10 cellular contexts compared by ENCODE assay signal in the genomic region with DNA sequence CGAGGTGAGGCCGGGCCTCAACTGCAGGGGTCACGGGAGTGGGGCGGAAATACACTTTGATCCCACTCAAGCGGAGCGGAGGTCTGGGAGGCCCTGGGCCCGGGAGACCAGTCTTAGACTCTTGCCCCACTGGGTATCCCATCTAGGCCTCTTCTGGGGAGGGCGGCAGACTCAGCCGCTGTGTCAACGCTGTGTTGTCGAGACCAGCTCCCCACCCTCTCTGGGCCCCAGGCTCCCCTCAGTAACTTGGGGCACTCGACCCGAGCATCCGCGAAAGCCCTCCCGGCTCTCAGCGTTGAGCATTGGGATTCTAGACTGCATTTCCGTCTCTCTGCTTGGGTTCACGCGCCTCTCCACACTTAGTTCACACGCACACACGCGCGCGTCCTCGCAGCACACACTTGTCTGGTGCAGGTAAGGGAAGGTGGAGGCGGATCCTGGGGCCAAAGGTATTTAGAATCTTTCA. TPM values are rescaled to one million over a fixed set of nuclear protein-coding genes. Genes with fewer than 3 reads are reported as not detected.
A peak's percentile ranks its signal among the peaks of the same experiment; 100 is the strongest.
DNase-seq lines count a peak whose midpoint lies in the region; ATAC-seq and TF ChIP-seq lines count a peak whose summit lies in the region.
"Had no signal": no experiment of that assay in that cellular context is flagged by ENCODE, and none has a peak within 500 bp of the region (broad histone marks: within the 10 kb centered on the region; RNA-seq: fewer than 3 reads in every experiment).

No MANE protein-coding gene starts in this region.

- H3K4me3 ChIP-seq in CD8-positive, alpha-beta memory T cell (ENCODE audit: low read length): no peak overlapping the region
- peak overlapping the region; percentile 27 for H3K4me3 ChIP-seq in effector memory CD4-positive, alpha-beta T cell (ENCODE audit: insufficient read depth, low read depth, low read length, poor library complexity, severe bottlenecking)
- no peak overlapping the region for H3K4me3 ChIP-seq in GM23248

- CTCF ChIA-PET in CD8-positive, alpha-beta memory T cell (lab: Charles Lee): interaction anchor here (1.0 to 2.4 kb wide), 2 partner anchors 11 to 112 kb away, joined by 4 to 7 read pairs; no protein-coding TSS in a partner anchor

- peaks cover 89% of the 10 kb centered on the region for H3K27me3 ChIP-seq in CD8-positive, alpha-beta memory T cell (ENCODE audit: insufficient read depth, low read length, poor library complexity, severe bottlenecking)
- H3K27me3 ChIP-seq in effector memory CD4-positive, alpha-beta T cell (replicated peaks; ENCODE audit: control insufficient read depth, insufficient read depth, low read length, poor library complexity, severe bottlenecking): peaks cover 99% of the 10 kb centered on the region
- peaks cover 74% of the 10 kb centered on the region for H3K27me3 ChIP-seq in GM23248 (replicated peaks; ENCODE audit: insufficient read depth)

- peaks cover 32% of the 10 kb centered on the region for H3K4me1 ChIP-seq in CD8-positive, alpha-beta memory T cell (ENCODE audit: insufficient read depth, low read length)
- peaks cover 44% of the 10 kb centered on the region for H3K4me1 ChIP-seq in effector memory CD4-positive, alpha-beta T cell (ENCODE audit: control insufficient read depth, insufficient read depth, low read length, poor library complexity, severe bottlenecking)
- no peaks in the 10 kb centered on the region; the same call in 1 of the 2 replicates for H3K4me1 ChIP-seq in GM23248 (ENCODE audit: insufficient read depth)

- peaks cover 0 to 4% (median 3%) of the 10 kb centered on the region in 3 donors for H3K36me3 Mint-ChIP-seq in CD8-positive, alpha-beta memory T cell
- H3K36me3 Mint-ChIP-seq in neural crest cell (ENCODE audit: low read depth): peaks cover 2% of the 10 kb centered on the region

- peaks cover 81 to 82% of the 10 kb centered on the region in 2 donors for H3K27me3 Mint-ChIP-seq in CD8-positive, alpha-beta memory T cell
- H3K27me3 Mint-ChIP-seq in neural crest cell (ENCODE audit: low read depth): peaks cover 88% of the 10 kb centered on the region

- no peak for TF ChIP-seq CTCF in neural crest cell (conservative IDR thresholded peaks at IDR 0.05)

- no peaks in the 10 kb centered on the region for H3K9me2 ChIP-seq in GM23248 (ENCODE audit: insufficient read depth)

- H3K4me3 Mint-ChIP-seq in CD8-positive, alpha-beta memory T cell: peak overlapping the region; percentile 29 to 77 (median 41)
- peak overlapping the region; percentile 87 for H3K4me3 Mint-ChIP-seq in neural crest cell

- H3K27ac ChIP-seq in CD8-positive, alpha-beta memory T cell (ENCODE audit: low read depth, low read length): no peak overlapping the region
- no peak overlapping the region for H3K27ac ChIP-seq in effector memory CD4-positive, alpha-beta T cell (ENCODE audit: insufficient read depth, low read length, poor library complexity, severe bottlenecking)
- H3K27ac ChIP-seq in GM23248: no peak overlapping the region

- no peaks in the 10 kb centered on the region for H3K36me3 ChIP-seq in CD8-positive, alpha-beta memory T cell (ENCODE audit: insufficient read depth, low read length)
- H3K36me3 ChIP-seq in effector memory CD4-positive, alpha-beta T cell (ENCODE audit: control insufficient read depth, insufficient read depth, low read length): no peaks in the 10 kb centered on the region
- H3K36me3 ChIP-seq in GM23248 (ENCODE audit: low read depth): no peaks in the 10 kb centered on the region

- H3K27ac Mint-ChIP-seq in CD8-positive, alpha-beta memory T cell: peak overlapping the region in 2 of 8 donors; percentile 68 to 74
- H3K27ac Mint-ChIP-seq in neural crest cell (ENCODE audit: unreplicated experiment): no peak overlapping the region

- no peaks in the 10 kb centered on the region for H3F3A ChIP-seq in GM23248 (ENCODE audit: insufficient read depth)

- H3K9me3 ChIP-seq in CD8-positive, alpha-beta memory T cell (ENCODE audit: low read length): no peaks in the 10 kb centered on the region
- H3K9me3 ChIP-seq in effector memory CD4-positive, alpha-beta T cell (ENCODE audit: control insufficient read depth, low read length): peaks cover 8% of the 10 kb centered on the region
- H3K9me3 ChIP-seq in GM23248 (ENCODE audit: low read depth): no peaks in the 10 kb centered on the region

- H3K9me3 Mint-ChIP-seq in CD8-positive, alpha-beta memory T cell: peaks cover 11 to 38% (median 33%) of the 10 kb centered on the region in 5 donors
- H3K9me3 Mint-ChIP-seq in neural crest cell: no peaks in the 10 kb centered on the region

- in situ Hi-C loops in GM23248 (cut with MboI): no loop called here

- 86 to 89% methylated on average over 21 to 27 of the region's 27 CpGs for WGBS in GM23248 (ENCODE audit: low coverage in 1 of 2, low lambda C conversion rate in 2 of 2, missing lambda C conversion rate in 2 of 2), 2 experiments

- no peak for ATAC-seq in GM19397 (IDR thresholded peaks at IDR 0.05; ENCODE audit: unreplicated experiment)
- ATAC-seq: Right ventricle myocardium inferior had no signal

- no peak overlapping the region for H3K4me2 ChIP-seq in GM23248 (ENCODE audit: unreplicated experiment)

- no peaks in the 10 kb centered on the region for H3K79me2 ChIP-seq in GM23248 (ENCODE audit: insufficient read depth)

- no peak for DNase-seq in CD8-positive, alpha-beta memory T cell
- DNase-seq in HuH-7 (ENCODE audit: low spot score): peak; percentile 8
- DNase-seq in effector memory CD4-positive, alpha-beta T cell: no peak
- DNase-seq in neural crest cell (ENCODE audit: low read depth, low spot score): no peak
- no peak for DNase-seq in NCI-H2107 treated with DMSO at 0.1 percent for 48 hours (lab: John Stamatoyannopoulos, UW; ENCODE audit: unreplicated experiment)
- DNase-seq in UCSD-AML1 (lab: John Stamatoyannopoulos, UW; ENCODE audit: unreplicated experiment): no peak
- DNase-seq in GM23248: no peak

- no peaks in the 10 kb centered on the region for H4K20me1 ChIP-seq in GM23248 (ENCODE audit: insufficient read depth)

- H3K4me1 Mint-ChIP-seq in CD8-positive, alpha-beta memory T cell: peaks cover 39 to 63% (median 42%) of the 10 kb centered on the region in 3 donors
- peaks cover 25% of the 10 kb centered on the region for H3K4me1 Mint-ChIP-seq in neural crest cell

- POLR2A ChIA-PET in CD8-positive, alpha-beta memory T cell (lab: Charles Lee): no interaction called here

- no peak overlapping the region for H2AFZ ChIP-seq in GM23248

- H3K9ac ChIP-seq in GM23248: no peak overlapping the region

RNA-seq across cellular contexts. Expression of a gene that starts 1.7 kb away (rescaled TPM):
- total RNA-seq in CD8-positive, alpha-beta memory T cell: not detected
- polyA plus RNA-seq in CD8-positive, alpha-beta memory T cell: not detected
- total RNA-seq in neural crest cell: 3.3 and 4.0 TPM in 2 replicates
- total RNA-seq in GM23248 (2014; rRNA removed; shearing (Covaris generic)): under 0.01 and 0.13 TPM in 2 replicates
- not detected in 2 replicates for polyA plus RNA-seq in GM23248 (2016; fragmentation: Nextera tagmentation; extraction: Ambion mirVana)
- total RNA-seq: esophagus mucosa, Right ventricle myocardium inferior had no signal

RNA-seq across cellular contexts. Expression of a gene that starts 58.5 kb away (rescaled TPM):
- total RNA-seq in CD8-positive, alpha-beta memory T cell: 10 to 100 TPM; 16.5 to 17.3 TPM
- 19.5 TPM for polyA plus RNA-seq in CD8-positive, alpha-beta memory T cell
- 26.7 and 30.7 TPM in 2 replicates for total RNA-seq in neural crest cell
- total RNA-seq in GM23248 (2014; rRNA removed; shearing (Covaris generic)): 16.4 and 18.9 TPM in 2 replicates
- 23.5 and 26.5 TPM in 2 replicates for polyA plus RNA-seq in GM23248 (2016; fragmentation: Nextera tagmentation; extraction: Ambion mirVana)
